In genomic region chr5:143828710-143829109, GRCh38 we compare ENCODE assay signal across 1 cellular context.
TF ChIP-seq lines count a peak whose summit lies in the region.

No MANE protein-coding gene starts in this region.

TF ChIP-seq in WTC11, 78 proteins besides CTCF, POLR2A, EP300 and RAD21 (continued from another document):
- TF ChIP-seq, protein P1, sequence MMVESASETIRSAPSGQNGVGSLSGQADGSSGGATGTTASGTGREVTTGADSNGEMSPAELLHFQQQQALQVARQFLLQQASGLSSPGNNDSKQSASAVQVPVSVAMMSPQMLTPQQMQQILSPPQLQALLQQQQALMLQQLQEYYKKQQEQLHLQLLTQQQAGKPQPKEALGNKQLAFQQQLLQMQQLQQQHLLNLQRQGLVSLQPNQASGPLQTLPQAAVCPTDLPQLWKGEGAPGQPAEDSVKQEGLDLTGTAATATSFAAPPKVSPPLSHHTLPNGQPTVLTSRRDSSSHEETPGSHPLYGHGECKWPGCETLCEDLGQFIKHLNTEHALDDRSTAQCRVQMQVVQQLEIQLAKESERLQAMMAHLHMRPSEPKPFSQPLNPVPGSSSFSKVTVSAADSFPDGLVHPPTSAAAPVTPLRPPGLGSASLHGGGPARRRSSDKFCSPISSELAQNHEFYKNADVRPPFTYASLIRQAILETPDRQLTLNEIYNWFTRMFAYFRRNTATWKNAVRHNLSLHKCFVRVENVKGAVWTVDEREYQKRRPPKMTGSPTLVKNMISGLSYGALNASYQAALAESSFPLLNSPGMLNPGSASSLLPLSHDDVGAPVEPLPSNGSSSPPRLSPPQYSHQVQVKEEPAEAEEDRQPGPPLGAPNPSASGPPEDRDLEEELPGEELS (CRISPR knock-in tag; IDR thresholded peaks at IDR 0.05) = no peak
- no peak for TF ChIP-seq ZNF396 (CRISPR knock-in tag; IDR thresholded peaks at IDR 0.05; ENCODE audit: borderline replicate concordance)
